Comparison of ENCODE assay signal across 18 cellular contexts in the genomic region with DNA sequence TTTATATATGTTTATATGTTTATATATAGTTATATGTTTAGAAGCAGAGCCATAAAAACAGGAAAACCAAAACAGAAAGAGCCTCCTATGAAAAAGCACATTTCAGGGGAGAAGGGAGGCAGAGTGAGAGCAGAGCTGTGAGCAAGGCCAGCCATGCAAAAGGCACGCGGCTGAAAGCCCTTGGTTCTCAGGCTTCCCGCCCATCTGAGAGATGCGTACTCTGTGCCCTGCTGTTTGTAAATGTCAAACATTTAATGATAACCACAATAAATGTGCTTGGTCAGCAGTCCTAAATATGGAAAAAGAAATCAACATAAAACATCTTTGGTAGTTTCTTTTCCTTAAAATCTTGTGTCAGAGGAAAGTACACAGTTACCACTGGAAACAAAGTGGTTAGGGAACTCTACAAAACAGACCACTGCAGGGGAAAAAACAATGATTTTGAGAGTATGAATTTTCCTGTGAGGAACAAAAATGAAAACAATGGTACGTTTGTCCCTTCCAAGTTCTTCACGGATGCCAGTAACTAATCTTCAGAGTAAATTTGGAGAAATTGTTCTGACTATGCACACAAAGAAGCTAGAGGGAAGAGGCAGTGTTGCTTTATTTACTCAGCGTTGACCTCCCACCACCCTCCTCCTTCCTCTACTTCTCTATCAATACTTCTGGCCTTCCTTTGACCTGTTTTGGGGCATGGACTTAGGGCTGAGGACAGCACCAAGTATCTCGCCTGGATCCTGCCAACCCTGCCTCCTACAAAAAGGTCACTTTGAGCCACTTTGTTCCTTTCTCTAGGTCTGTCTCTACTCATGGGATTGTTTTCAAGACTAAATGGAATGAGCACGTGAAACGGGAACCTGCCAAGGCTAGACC.
A peak's percentile ranks its signal among the peaks of the same experiment; 100 is the strongest.
DNase-seq lines count a peak whose midpoint lies in the region; ATAC-seq and TF ChIP-seq lines count a peak whose summit lies in the region.
"Had no signal": no experiment of that assay in that cellular context is flagged by ENCODE, and none has a peak within 500 bp of the region (broad histone marks: within the 10 kb centered on the region; RNA-seq: fewer than 3 reads in every experiment).

No MANE protein-coding gene starts in this region.

- no peaks in the 10 kb centered on the region for H3K36me3 Mint-ChIP-seq in activated CD4-positive, alpha-beta T cell treated with anti-CD3 and anti-CD28 coated beads for 36 hours (ENCODE audit: low read depth)

- CTCF ChIA-PET in activated CD4-positive, alpha-beta T cell treated with anti-CD3 and anti-CD28 coated beads for 36 hours (lab: Charles Lee), result no interaction called here

- H3K27me3 ChIP-seq in right cardiac atrium (ENCODE audit: control insufficient read depth, insufficient read depth), result no peaks in the 10 kb centered on the region

- H3K4me3 Mint-ChIP-seq in activated CD4-positive, alpha-beta T cell treated with anti-CD3 and anti-CD28 coated beads for 36 hours, result no peak overlapping the region
- H3K4me3 Mint-ChIP-seq: CD4-positive, alpha-beta T cell had no signal

- no peaks in the 10 kb centered on the region for H3K27me3 Mint-ChIP-seq in activated CD4-positive, alpha-beta T cell treated with anti-CD3 and anti-CD28 coated beads for 36 hours
- H3K27me3 Mint-ChIP-seq: CD4-positive, alpha-beta T cell had no signal

- intact Hi-C loops in right cardiac atrium (cut with DNase I), result no loop called here
- intact Hi-C loops in Right ventricle myocardium inferior (cut with DNase I), result no loop called here
- intact Hi-C loops in activated CD4-positive, alpha-beta T cell treated with anti-CD3 and anti-CD28 coated beads for 36 hours (cut with DNase I, micrococcal nuclease), result no loop called here

- H3K9me3 Mint-ChIP-seq in activated CD4-positive, alpha-beta T cell treated with anti-CD3 and anti-CD28 coated beads for 36 hours (ENCODE audit: low read depth), result peaks cover 1% of the 10 kb centered on the region
- H3K9me3 Mint-ChIP-seq: CD4-positive, alpha-beta T cell had no signal

- TF ChIP-seq CTCF in foreskin fibroblast (IDR thresholded peaks at IDR 0.05; ENCODE audit: low read depth, low read length), result no peak

- H3K4me1 Mint-ChIP-seq in activated CD4-positive, alpha-beta T cell treated with anti-CD3 and anti-CD28 coated beads for 36 hours, result no peaks in the 10 kb centered on the region

- no peak overlapping the region for H3K27ac Mint-ChIP-seq in activated CD4-positive, alpha-beta T cell treated with anti-CD3 and anti-CD28 coated beads for 36 hours
- H3K27ac Mint-ChIP-seq: CD4-positive, alpha-beta T cell had no signal

- 43% methylated on average over 10 of the region's 10 CpGs for WGBS in right cardiac atrium

- DNase-seq in right cardiac atrium (no peak), Right ventricle myocardium inferior (ENCODE audit: missing footprints) (no peak), foreskin melanocyte (peak; percentile 1), mucosa of gallbladder (ENCODE audit: low spot score) (peak; percentile 49), foreskin fibroblast (no peak)
- DNase-seq in NK-92 treated with Interleukin-12 subunit alpha and Interleukin-12 subunit beta, amount 100 ng/mL, for 24 hours (lab: John Stamatoyannopoulos, UW), result no peak
- no peak for DNase-seq in activated CD4-positive, alpha-beta T cell treated with anti-CD3 and anti-CD28 coated beads for 36 hours
- DNase-seq: 8988T; CD4-positive, alpha-beta T cell; Karpas-422; NCI-H1048; NCI-H1436; NCI-H2029; NCI-H2171; NCI-H526 treated with DMSO at 0.1 percent for 48 hours; SHP77 had no signal

- H3K9me3 ChIP-seq in right cardiac atrium (ENCODE audit: control insufficient read depth, low read length), result no peaks in the 10 kb centered on the region

- no peaks in the 10 kb centered on the region for H3K4me1 ChIP-seq in right cardiac atrium (ENCODE audit: control insufficient read depth, insufficient read depth, low read length)

- POLR2A ChIA-PET in activated CD4-positive, alpha-beta T cell treated with anti-CD3 and anti-CD28 coated beads for 36 hours (lab: Charles Lee), result no interaction called here

- H3K27ac ChIP-seq in right cardiac atrium (ENCODE audit: low read length), result no peak overlapping the region
- H3K27ac ChIP-seq: SK-N-MC had no signal

- no peak overlapping the region for H3K4me3 ChIP-seq in right cardiac atrium (ENCODE audit: low read length)
- H3K4me3 ChIP-seq in foreskin fibroblast (ENCODE audit: low read depth in 1 of 2, low read length in 2 of 2), result no peak overlapping the region
- H3K4me3 ChIP-seq: SK-N-MC had no signal

- ATAC-seq in right cardiac atrium (peak; percentile 54 to 59), Right ventricle myocardium inferior (no peak), GM21360 (IDR thresholded peaks at IDR 0.05; ENCODE audit: unreplicated experiment) (no peak)
- ATAC-seq in activated CD4-positive, alpha-beta T cell treated with anti-CD3 and anti-CD28 coated beads for 36 hours, result no peak

Comparison
In these comparisons a context has a peak if more than half of its experiments do, and no peak if none do; other contexts are left out.
1. ATAC-seq: peak in right cardiac atrium (2 of 2); none in Right ventricle myocardium inferior (single experiment), activated CD4-positive, alpha-beta T cell treated with anti-CD3 and anti-CD28 coated beads for 36 hours (single experiment) and GM21360 (single experiment).
2. DNase-seq: peak in foreskin melanocyte (single experiment) and mucosa of gallbladder (single experiment); none in right cardiac atrium (0 of 3), Right ventricle myocardium inferior (single experiment), NK-92 treated with Interleukin-12 subunit alpha and Interleukin-12 subunit beta, amount 100 ng/mL, for 24 hours (single experiment), activated CD4-positive, alpha-beta T cell treated with anti-CD3 and anti-CD28 coated beads for 36 hours (single experiment) and foreskin fibroblast (0 of 2).